ENCODE assay signal across 13 cellular contexts in genomic region chr2:14530506-14530905, GRCh38.
"Had no signal": no experiment of that assay in that cellular context is flagged by ENCODE, and none has a peak within 500 bp of the region (broad histone marks: within the 10 kb centered on the region; RNA-seq: fewer than 3 reads in every experiment).

No MANE protein-coding gene starts in this region.

- H3K4me1 ChIP-seq: ascending aorta, gastrocnemius medialis, psoas muscle had no signal

- H3K4me3 ChIP-seq: ascending aorta, gastrocnemius medialis, psoas muscle had no signal

- H3K27me3 ChIP-seq: ascending aorta, gastrocnemius medialis had no signal

- H3K36me3 ChIP-seq: ascending aorta, gastrocnemius medialis had no signal

- FAIRE-seq: keratinocyte had no signal

- DNase-seq: activated CD4-positive, alpha-beta memory T cell treated with anti-CD3 and anti-CD28 coated beads for 36 hours; activated gamma-delta T cell treated with Interleukin-2 at 50 U/mL for 16 hours; activated naive CD8-positive, alpha-beta T cell treated with anti-CD3 and anti-CD28 coated beads for 36 hours; activated T-cell treated with anti-CD3 and anti-CD28 coated beads, Interleukin-2, amount 50 U/mL, for 72 hours; gastrocnemius medialis; left ventricle myocardium superior; mesendoderm; psoas muscle; stimulated activated naive CD4-positive, alpha-beta T cell; substantia nigra; trophoblast cell had no signal

- H3K9me3 ChIP-seq: ascending aorta, gastrocnemius medialis, psoas muscle had no signal
